In genomic region chr12:108618953-108619274, GRCh38 we compare ENCODE assay signal across 2 cellular contexts. TPM values are rescaled to one million over a fixed set of nuclear protein-coding genes. Genes with fewer than 3 reads are reported as not detected.
"Had no signal": no experiment of that assay in that cellular context is flagged by ENCODE, and none has a peak within 500 bp of the region (broad histone marks: within the 10 kb centered on the region; RNA-seq: fewer than 3 reads in every experiment).

No MANE protein-coding gene starts in this region.

RNA-seq across cellular contexts. Expression of gene TMEM119, which starts 21.0 kb away (rescaled TPM):
- total RNA-seq: activated naive CD4-positive, alpha-beta T cell treated with anti-CD3 and anti-CD28 coated beads for 36 hours; foreskin keratinocyte had no signal
